ENCODE assay signal across 13 cellular contexts in genomic region chr11:128482092-128482491, GRCh38.
DNase-seq lines count a peak whose midpoint lies in the region; ATAC-seq and TF ChIP-seq lines count a peak whose summit lies in the region.
"Had no signal": no experiment of that assay in that cellular context is flagged by ENCODE, and none has a peak within 500 bp of the region (broad histone marks: within the 10 kb centered on the region; RNA-seq: fewer than 3 reads in every experiment).

No MANE protein-coding gene starts in this region.

- no peak overlapping the region for H2AK5ac ChIP-seq in H9 (ENCODE audit: insufficient read length, low read length)

- H3K9ac ChIP-seq in skeletal muscle satellite cell (ENCODE audit: low read depth, low read length) = peak overlapping the region; percentile 71
- no peak overlapping the region for H3K9ac ChIP-seq in H9 (ENCODE audit: extremely low read depth, insufficient read length, low read length)

- no peaks in the 10 kb centered on the region for H3K27me3 Mint-ChIP-seq in chondrocyte (ENCODE audit: low read depth)
- H3K27me3 Mint-ChIP-seq in H9 (ENCODE audit: low read depth) = no peaks in the 10 kb centered on the region

- H3K4me3 Mint-ChIP-seq in chondrocyte (ENCODE audit: unreplicated experiment) (no peak overlapping the region), H9 (no peak overlapping the region)
- H3K4me3 Mint-ChIP-seq: GM23338 had no signal

- peaks cover 54% of the 10 kb centered on the region for H3K4me1 Mint-ChIP-seq in chondrocyte (ENCODE audit: low read depth)
- no peaks in the 10 kb centered on the region for H3K4me1 Mint-ChIP-seq in H9
- H3K4me1 Mint-ChIP-seq: GM23338 had no signal

- WGBS in H9 (ENCODE audit: extremely low coverage, insufficient read length, low lambda C conversion rate) = no CpG with 5 or more reads among the region's 3 CpGs

- H3K79me2 ChIP-seq in DOHH2 (ENCODE audit: control insufficient read depth, low read length) (peaks cover 96% of the 10 kb centered on the region), H9 (ENCODE audit: insufficient read depth, low read length) (no peaks in the 10 kb centered on the region)

- DNase-seq in NB4 (ENCODE audit: low read depth) (peak; percentile 73), chondrocyte (ENCODE audit: low spot score) (no peak), superior temporal gyrus (ENCODE audit: extremely low spot score) (no peak), H9 (no peak), NK-92 (lab: John Stamatoyannopoulos, UW; ENCODE audit: unreplicated experiment) (no peak)
- DNase-seq: cortex of kidney, DMS 273 treated with DMSO at 0.1 percent for 48 hours, NCI-H1436 had no signal

- H3K23ac ChIP-seq in H9 (ENCODE audit: insufficient read length, low read depth, low read length) = no peak overlapping the region

- no peak for ATAC-seq in GM21619 (IDR thresholded peaks at IDR 0.05; ENCODE audit: unreplicated experiment)
- ATAC-seq: GM23338, Panc1 had no signal

- H4K8ac ChIP-seq in H9 (replicated peaks; ENCODE audit: insufficient read length, low read depth, low read length) = no peak overlapping the region

- no peak overlapping the region for H2BK5ac ChIP-seq in H9 (ENCODE audit: insufficient read length, low read length)

- H3F3A ChIP-seq in DOHH2 (ENCODE audit: control insufficient read depth, insufficient read depth) = peaks cover 70% of the 10 kb centered on the region

- no peak overlapping the region for H2BK12ac ChIP-seq in H9 (ENCODE audit: insufficient read length, low read depth, low read length)

- H3K9me3 ChIP-seq in DOHH2 (ENCODE audit: control insufficient read depth, insufficient read depth, low read length) (no peaks in the 10 kb centered on the region), skeletal muscle satellite cell (replicated peaks; ENCODE audit: low read length) (no peaks in the 10 kb centered on the region), H9 (ENCODE audit: control insufficient read depth, low read depth, low read length) (no peaks in the 10 kb centered on the region)

- H3K27ac ChIP-seq in DOHH2 (ENCODE audit: low read depth, low read length) = peak overlapping the region; percentile 93
- H3K27ac ChIP-seq in H9 (ENCODE audit: insufficient read length, low read depth, low read length) = no peak overlapping the region

- H2BK20ac ChIP-seq in H9 (ENCODE audit: low read depth, low read length, poor library complexity, severe bottlenecking) = no peak overlapping the region

- H3K23me2 ChIP-seq in H9 (ENCODE audit: insufficient read length, low read depth, low read length, poor library complexity, severe bottlenecking) = no peaks in the 10 kb centered on the region

- peaks cover 98% of the 10 kb centered on the region for H3K36me3 ChIP-seq in DOHH2 (ENCODE audit: control insufficient read depth, low read length)
- peaks cover 91% of the 10 kb centered on the region for H3K36me3 ChIP-seq in skeletal muscle satellite cell (ENCODE audit: insufficient read depth, low read length)

- H3K4me1 ChIP-seq in DOHH2 (ENCODE audit: control insufficient read depth, low read length) (peaks cover 100% of the 10 kb centered on the region), skeletal muscle satellite cell (ENCODE audit: control insufficient read depth, insufficient read depth, low read length) (peaks cover 52% of the 10 kb centered on the region), H9 (ENCODE audit: insufficient read depth, low read length) (no peaks in the 10 kb centered on the region)

- H3K18ac ChIP-seq in H9 (ENCODE audit: insufficient read length, low read depth, low read length) = no peak overlapping the region

- peaks cover 56% of the 10 kb centered on the region for H3K36me3 Mint-ChIP-seq in chondrocyte (ENCODE audit: low read depth)
- H3K36me3 Mint-ChIP-seq in H9 (ENCODE audit: insufficient read depth in 1 of 3, low read depth in 3 of 3) = peaks cover 3 to 39% (median 10%) of the 10 kb centered on the region in 3 experiments; a peak in 5 of 7 replicates

- no peak for TF ChIP-seq POLR2A in NB4 (IDR thresholded peaks at IDR 0.05; ENCODE audit: extremely low read depth, insufficient read length)

- no peaks in the 10 kb centered on the region for H3K79me1 ChIP-seq in H9 (ENCODE audit: insufficient read depth, low read depth, low read length, poor library complexity, severe bottlenecking)

- no peak overlapping the region for H3K14ac ChIP-seq in H9 (ENCODE audit: insufficient read depth, low read length)

- H2AFZ ChIP-seq in H9 (ENCODE audit: low read length) = no peak overlapping the region
- H2AFZ ChIP-seq: GM23338 had no signal

- H4K91ac ChIP-seq in H9 (ENCODE audit: insufficient read length, low read depth, low read length) = no peak overlapping the region

- H3K56ac ChIP-seq in H9 (ENCODE audit: insufficient read length, low read depth, low read length) = no peak overlapping the region

- peaks cover 12% of the 10 kb centered on the region; the same call in 1 of the 2 replicates for H4K20me1 ChIP-seq in DOHH2 (ENCODE audit: control insufficient read depth, insufficient read depth, low read depth, low read length)
- H4K20me1 ChIP-seq in H9 (ENCODE audit: control insufficient read depth, insufficient read depth, insufficient read length) = no peaks in the 10 kb centered on the region

- H3K9me2 ChIP-seq in DOHH2 (replicated peaks; ENCODE audit: control insufficient read depth, low read length) = no peaks in the 10 kb centered on the region

- no peak for TF ChIP-seq CTCF in DOHH2 (IDR thresholded peaks at IDR 0.05; ENCODE audit: low read depth, low read length, poor library complexity, severe bottlenecking)
- TF ChIP-seq CTCF in NB4 (IDR thresholded peaks at IDR 0.05; ENCODE audit: low read depth, low read length) = no peak
- no peak for TF ChIP-seq CTCF in chondrocyte (IDR thresholded peaks at IDR 0.05)
- no peak for TF ChIP-seq CTCF in H9 (conservative IDR thresholded peaks at IDR 0.05)

- H3K9me3 Mint-ChIP-seq in chondrocyte (ENCODE audit: low read depth) (no peaks in the 10 kb centered on the region), H9 (no peaks in the 10 kb centered on the region)
- H3K9me3 Mint-ChIP-seq: GM23338 had no signal

- no peak overlapping the region for H3T11ph ChIP-seq in H9 (ENCODE audit: low read length)

- no peak overlapping the region for H2BK15ac ChIP-seq in H9 (ENCODE audit: low read depth, low read length)

- no peak overlapping the region for H2BK120ac ChIP-seq in H9 (ENCODE audit: low read depth, low read length, poor library complexity, severe bottlenecking)

- no peaks in the 10 kb centered on the region for H3K27me3 ChIP-seq in DOHH2 (ENCODE audit: control insufficient read depth, low read length)
- no peaks in the 10 kb centered on the region for H3K27me3 ChIP-seq in skeletal muscle satellite cell (ENCODE audit: control insufficient read depth, insufficient read depth, low read length)
- H3K27me3 ChIP-seq in H9 (ENCODE audit: insufficient read depth, low read length) = no peaks in the 10 kb centered on the region

- peak overlapping the region; percentile 34; the same call in 1 of the 2 replicates for H3K4me3 ChIP-seq in DOHH2 (ENCODE audit: low read length)
- H3K4me3 ChIP-seq in NB4 (ENCODE audit: low read depth, low read length) = peak overlapping the region; percentile 51
- H3K4me3 ChIP-seq in skeletal muscle satellite cell (ENCODE audit: low read length) = peak overlapping the region; percentile 25
- H3K4me3 ChIP-seq: GM23338 had no signal

- no peak overlapping the region for H3K4ac ChIP-seq in H9 (ENCODE audit: low read depth, low read length)

- H3K4me2 ChIP-seq in DOHH2 (ENCODE audit: low read length) (peak overlapping the region; percentile 49), skeletal muscle satellite cell (ENCODE audit: low read length) (peak overlapping the region; percentile 79), H9 (ENCODE audit: insufficient read depth, insufficient read length, low read length) (no peak overlapping the region)
- H3K4me2 ChIP-seq: GM23338 had no signal

- H4K5ac ChIP-seq in H9 (ENCODE audit: insufficient read length, low read depth, low read length) = no peak overlapping the region

- H3K27ac Mint-ChIP-seq in chondrocyte (ENCODE audit: unreplicated experiment) = peak overlapping the region; percentile 89
- H3K27ac Mint-ChIP-seq in H9 = no peak overlapping the region
- H3K27ac Mint-ChIP-seq: GM23338 had no signal
